12 cellular contexts compared by ENCODE assay signal in genomic region chr14:24630872-24631477, GRCh38. TPM values are rescaled to one million over a fixed set of nuclear protein-coding genes. Genes with fewer than 3 reads are reported as not detected.
A peak's percentile ranks its signal among the peaks of the same experiment; 100 is the strongest.
DNase-seq lines count a peak whose midpoint lies in the region; ATAC-seq and TF ChIP-seq lines count a peak whose summit lies in the region.
"Had no signal": no experiment of that assay in that cellular context is flagged by ENCODE, and none has a peak within 500 bp of the region (broad histone marks: within the 10 kb centered on the region; RNA-seq: fewer than 3 reads in every experiment).

No MANE protein-coding gene starts in this region.

- peaks cover 11% of the 10 kb centered on the region for H3K4me1 ChIP-seq in RWPE2 (ENCODE audit: insufficient read depth, poor library complexity, severe bottlenecking)
- H3K4me1 ChIP-seq in transverse colon = peaks cover 0 to 6% (median 0%) of the 10 kb centered on the region in 4 donors

- H3K9me3 ChIP-seq in RWPE2 (ENCODE audit: severe bottlenecking) (no peaks in the 10 kb centered on the region), transverse colon (no peaks in the 10 kb centered on the region)

- TF ChIP-seq EP300 in transverse colon (IDR thresholded peaks at IDR 0.05; ENCODE audit: low read depth) = no peak

- H3K27me3 ChIP-seq in RWPE2 (ENCODE audit: insufficient read depth, poor library complexity, severe bottlenecking) (no peaks in the 10 kb centered on the region), transverse colon (no peaks in the 10 kb centered on the region)

- peaks cover 59% of the 10 kb centered on the region for H3K4me1 Mint-ChIP-seq in activated T-cell treated with anti-CD3 and anti-CD28 coated beads, Interleukin-2, amount 50 U/mL, for 24 hours (ENCODE audit: low read depth)

- intact Hi-C loops in transverse colon (cut with DNase I; ENCODE audit: low total_unique reads) = no loop called here

- 33 to 68% methylated on average over 1 to 10 of the region's 10 CpGs for WGBS in transverse colon (ENCODE audit: low coverage in 1 of 2), 2 donors

- H3K4me3 Mint-ChIP-seq in activated T-cell treated with anti-CD3 and anti-CD28 coated beads, Interleukin-2, amount 50 U/mL, for 24 hours = peak overlapping the region; percentile 89

- no peaks in the 10 kb centered on the region for H3K27me3 Mint-ChIP-seq in activated T-cell treated with anti-CD3 and anti-CD28 coated beads, Interleukin-2, amount 50 U/mL, for 24 hours

- H3K36me3 ChIP-seq in RWPE2 (ENCODE audit: low read depth) = no peaks in the 10 kb centered on the region
- H3K36me3 ChIP-seq in transverse colon = no peaks in the 10 kb centered on the region

- peak; percentile 95 for ATAC-seq in RWPE2 (ENCODE audit: low read depth)
- ATAC-seq in HG03342 (IDR thresholded peaks at IDR 0.05; ENCODE audit: unreplicated experiment) = no peak
- ATAC-seq: SK-N-SH treated with all-trans-retinoic acid at 6 μM for 48 hours had no signal

- TF ChIP-seq POLR2A in transverse colon (IDR thresholded peaks at IDR 0.05) = no peak

- no peak for DNase-seq in activated T-cell treated with anti-CD3 and anti-CD28 coated beads, Interleukin-2, amount 50 U/mL, for 24 hours
- DNase-seq in activated T-cell treated with anti-CD3 and anti-CD28 coated beads, Interleukin-2, amount 50 U/mL, for 1 hour = no peak
- DNase-seq in RWPE2 (ENCODE audit: low spot score) (no peak), fibroblast of pulmonary artery (ENCODE audit: low read depth) (peak; percentile 36), transverse colon (peak; percentile 16), pons (ENCODE audit: low spot score) (no peak)
- no peak for DNase-seq in stimulated activated naive CD4-positive, alpha-beta T cell (lab: John Stamatoyannopoulos, UW)
- DNase-seq: kidney, NCI-H187 had no signal

- no peak for TF ChIP-seq CTCF in RWPE2 (IDR thresholded peaks at IDR 0.05; ENCODE audit: poor library complexity, severe bottlenecking)
- no peak for TF ChIP-seq CTCF in fibroblast of pulmonary artery (IDR thresholded peaks at IDR 0.05; ENCODE audit: low read length, missing control alignments)
- no peak for TF ChIP-seq CTCF in transverse colon (IDR thresholded peaks at IDR 0.05)

- H3K9me3 Mint-ChIP-seq in activated T-cell treated with anti-CD3 and anti-CD28 coated beads, Interleukin-2, amount 50 U/mL, for 24 hours = no peaks in the 10 kb centered on the region

- H3K4me3 ChIP-seq in RWPE2 (ENCODE audit: severe bottlenecking) = no peak overlapping the region
- H3K4me3 ChIP-seq in fibroblast of pulmonary artery (replicated peaks; ENCODE audit: low read depth, low read length) = no peak overlapping the region
- H3K4me3 ChIP-seq in transverse colon = no peak overlapping the region

- in situ Hi-C loops in transverse colon (cut with MboI; ENCODE audit: low pct_ligation_motif_present in 1 of 4, low pct_unique_long_range_greater_than_20kb in 1 of 4, low sequenced_read_pairs in 3 of 4) = no loop called here

- peaks cover 54% of the 10 kb centered on the region for H3K36me3 Mint-ChIP-seq in activated T-cell treated with anti-CD3 and anti-CD28 coated beads, Interleukin-2, amount 50 U/mL, for 24 hours (ENCODE audit: low read depth)

- H3K27ac Mint-ChIP-seq in activated T-cell treated with anti-CD3 and anti-CD28 coated beads, Interleukin-2, amount 50 U/mL, for 24 hours = peak overlapping the region; percentile 97

- peak overlapping the region; percentile 24 for H3K27ac ChIP-seq in RWPE2 (ENCODE audit: poor library complexity, severe bottlenecking)
- no peak overlapping the region for H3K27ac ChIP-seq in transverse colon

RNA-seq across cellular contexts. Expression of gene GZMB, which starts 3.0 kb away (rescaled TPM):
- total RNA-seq in transverse colon = 1 to 10 TPM in 2 of 4 donors, not detected in 2; 2.5 to 2.6 TPM
- total RNA-seq: renal cortical epithelial cell had no signal

RNA-seq across cellular contexts. Expression of gene GZMH, which starts 21.5 kb away (rescaled TPM):
- 1 to 10 TPM in 2 of 4 donors, not detected in 2; 1.9 to 4.0 TPM for total RNA-seq in transverse colon
- total RNA-seq: renal cortical epithelial cell had no signal

RNA-seq across cellular contexts. Expression of gene CTSG, which starts 54.9 kb away (rescaled TPM):
- under 1 TPM in 1 of 4 donors, not detected in 3; 0.82 TPM for total RNA-seq in transverse colon
- total RNA-seq: renal cortical epithelial cell had no signal

Comparison
In these comparisons a context has a peak if more than half of its experiments do, and no peak if none do; other contexts are left out.
1. DNase-seq: peak in fibroblast of pulmonary artery (single experiment) and transverse colon (single experiment); none in activated T-cell treated with anti-CD3 and anti-CD28 coated beads, Interleukin-2, amount 50 U/mL, for 24 hours (single experiment), activated T-cell treated with anti-CD3 and anti-CD28 coated beads, Interleukin-2, amount 50 U/mL, for 1 hour (single experiment), RWPE2 (single experiment), stimulated activated naive CD4-positive, alpha-beta T cell (0 of 6) and pons (single experiment).